Comparison of ENCODE assay signal across 19 cellular contexts in the genomic region with DNA sequence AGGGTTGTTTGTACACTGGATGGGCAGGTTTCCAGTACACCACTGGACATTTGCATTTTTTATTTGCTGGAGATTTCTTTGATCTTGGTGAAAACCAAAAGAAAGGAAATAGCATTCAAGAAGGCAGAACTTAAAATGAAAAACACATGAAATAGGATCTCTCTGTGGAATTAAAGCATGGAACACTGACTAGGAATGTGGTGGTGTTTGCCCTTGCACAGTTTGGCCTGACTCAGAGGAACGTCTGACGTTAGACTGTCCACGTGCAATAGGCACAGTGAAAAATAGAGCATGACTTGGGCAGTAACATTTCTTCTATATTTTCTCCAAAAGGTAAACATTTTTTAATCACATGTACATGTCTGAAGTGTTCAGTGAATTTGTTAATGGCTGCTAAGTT.
DNase-seq lines count a peak whose midpoint lies in the region; ATAC-seq and TF ChIP-seq lines count a peak whose summit lies in the region.
"Had no signal": no experiment of that assay in that cellular context is flagged by ENCODE, and none has a peak within 500 bp of the region (broad histone marks: within the 10 kb centered on the region; RNA-seq: fewer than 3 reads in every experiment).

No MANE protein-coding gene starts in this region.

- no peak for TF ChIP-seq CTCF in AG04449 (IDR thresholded peaks at IDR 0.05; ENCODE audit: insufficient read depth, low read length, missing control alignments)
- TF ChIP-seq CTCF in HFF-Myc (IDR thresholded peaks at IDR 0.05; ENCODE audit: low read depth, low read length, missing control alignments): no peak
- TF ChIP-seq CTCF in choroid plexus epithelial cell (conservative IDR thresholded peaks at IDR 0.05; ENCODE audit: low read depth, low read length): no peak

- H3K36me3 Mint-ChIP-seq in activated naive CD8-positive, alpha-beta T cell treated with anti-CD3 and anti-CD28 coated beads for 36 hours: no peaks in the 10 kb centered on the region
- H3K36me3 Mint-ChIP-seq: stimulated activated memory B cell treated with anti-CD40 and anti-IgM and Interleukin-4, amounts not matched to agents 10 μg/mL and 1 μg/mL and 100 μg/mL, for 72 hours had no signal

- CTCF ChIA-PET in AG04449 (lab: Yijun Ruan, JAX): no interaction called here

- ATAC-seq in GM18505 (IDR thresholded peaks at IDR 0.05; ENCODE audit: unreplicated experiment): no peak
- ATAC-seq: A549; stimulated activated memory B cell treated with anti-CD40 and anti-IgM and Interleukin-4, amounts not matched to agents 10 μg/mL and 1 μg/mL and 100 μg/mL, for 72 hours had no signal

- H3K27me3 Mint-ChIP-seq in activated naive CD8-positive, alpha-beta T cell treated with anti-CD3 and anti-CD28 coated beads for 36 hours: no peaks in the 10 kb centered on the region
- H3K27me3 Mint-ChIP-seq: central memory CD8-positive, alpha-beta T cell; stimulated activated memory B cell treated with anti-CD40 and anti-IgM and Interleukin-4, amounts not matched to agents 10 μg/mL and 1 μg/mL and 100 μg/mL, for 72 hours had no signal

- POLR2A ChIA-PET in AG04449 (lab: Yijun Ruan, JAX): no interaction called here

- H3K9me3 Mint-ChIP-seq in activated naive CD8-positive, alpha-beta T cell treated with anti-CD3 and anti-CD28 coated beads for 36 hours: no peaks in the 10 kb centered on the region
- H3K9me3 Mint-ChIP-seq: stimulated activated memory B cell treated with anti-CD40 and anti-IgM and Interleukin-4, amounts not matched to agents 10 μg/mL and 1 μg/mL and 100 μg/mL, for 72 hours had no signal

- H3K27ac Mint-ChIP-seq in activated naive CD8-positive, alpha-beta T cell treated with anti-CD3 and anti-CD28 coated beads for 36 hours: no peak overlapping the region
- H3K27ac Mint-ChIP-seq: stimulated activated memory B cell treated with anti-CD40 and anti-IgM and Interleukin-4, amounts not matched to agents 10 μg/mL and 1 μg/mL and 100 μg/mL, for 72 hours had no signal

- no peaks in the 10 kb centered on the region for H3K4me1 Mint-ChIP-seq in activated naive CD8-positive, alpha-beta T cell treated with anti-CD3 and anti-CD28 coated beads for 36 hours
- H3K4me1 Mint-ChIP-seq: central memory CD8-positive, alpha-beta T cell; stimulated activated memory B cell treated with anti-CD40 and anti-IgM and Interleukin-4, amounts not matched to agents 10 μg/mL and 1 μg/mL and 100 μg/mL, for 72 hours had no signal

- TF ChIP-seq POLR2A in GM18505 (IDR thresholded peaks at IDR 0.05; ENCODE audit: borderline replicate concordance, extremely low read depth, insufficient read depth, insufficient read length): no peak

- peak; percentile 26 for DNase-seq in AG04449 (ENCODE audit: low read depth, low spot score)
- peak; percentile 60 for DNase-seq in HFF-Myc (ENCODE audit: extremely low read depth, low read depth)
- DNase-seq in choroid plexus epithelial cell (ENCODE audit: low read depth): peak; percentile 87
- peak; percentile 47 for DNase-seq in kidney tubule cell (ENCODE audit: low spot score)
- no peak for DNase-seq in MV-4-11 (lab: John Stamatoyannopoulos, UW)
- DNase-seq in NCI-H2196 treated with DMSO at 0.1 percent for 48 hours (lab: John Stamatoyannopoulos, UW; ENCODE audit: unreplicated experiment): no peak
- DNase-seq in activated naive CD8-positive, alpha-beta T cell treated with anti-CD3 and anti-CD28 coated beads for 36 hours: no peak
- DNase-seq: GF-D8, head of caudate nucleus, NCI-H146, ovary, SIG-M5, T-helper 2 cell, trophoblast cell had no signal

- no peak overlapping the region for H3K4me3 Mint-ChIP-seq in activated naive CD8-positive, alpha-beta T cell treated with anti-CD3 and anti-CD28 coated beads for 36 hours
- H3K4me3 Mint-ChIP-seq: central memory CD8-positive, alpha-beta T cell; stimulated activated memory B cell treated with anti-CD40 and anti-IgM and Interleukin-4, amounts not matched to agents 10 μg/mL and 1 μg/mL and 100 μg/mL, for 72 hours had no signal

- no peak overlapping the region for H3K4me3 ChIP-seq in AG04449 (ENCODE audit: low read depth, low read length)
- H3K4me3 ChIP-seq in HFF-Myc (replicated peaks; ENCODE audit: low read depth, low read length): no peak overlapping the region
- no peak overlapping the region for H3K4me3 ChIP-seq in choroid plexus epithelial cell (ENCODE audit: low read depth, low read length)
- H3K4me3 ChIP-seq: A549, ovary, smooth muscle cell had no signal

Comparison
In these comparisons a context has a peak if more than half of its experiments do, and no peak if none do; other contexts are left out.
1. DNase-seq: peak in AG04449 (single experiment), HFF-Myc (single experiment), choroid plexus epithelial cell (single experiment) and kidney tubule cell (single experiment); none in MV-4-11 (single experiment), NCI-H2196 treated with DMSO at 0.1 percent for 48 hours (single experiment) and activated naive CD8-positive, alpha-beta T cell treated with anti-CD3 and anti-CD28 coated beads for 36 hours (single experiment).